34 cellular contexts compared by ENCODE assay signal in the genomic region with DNA sequence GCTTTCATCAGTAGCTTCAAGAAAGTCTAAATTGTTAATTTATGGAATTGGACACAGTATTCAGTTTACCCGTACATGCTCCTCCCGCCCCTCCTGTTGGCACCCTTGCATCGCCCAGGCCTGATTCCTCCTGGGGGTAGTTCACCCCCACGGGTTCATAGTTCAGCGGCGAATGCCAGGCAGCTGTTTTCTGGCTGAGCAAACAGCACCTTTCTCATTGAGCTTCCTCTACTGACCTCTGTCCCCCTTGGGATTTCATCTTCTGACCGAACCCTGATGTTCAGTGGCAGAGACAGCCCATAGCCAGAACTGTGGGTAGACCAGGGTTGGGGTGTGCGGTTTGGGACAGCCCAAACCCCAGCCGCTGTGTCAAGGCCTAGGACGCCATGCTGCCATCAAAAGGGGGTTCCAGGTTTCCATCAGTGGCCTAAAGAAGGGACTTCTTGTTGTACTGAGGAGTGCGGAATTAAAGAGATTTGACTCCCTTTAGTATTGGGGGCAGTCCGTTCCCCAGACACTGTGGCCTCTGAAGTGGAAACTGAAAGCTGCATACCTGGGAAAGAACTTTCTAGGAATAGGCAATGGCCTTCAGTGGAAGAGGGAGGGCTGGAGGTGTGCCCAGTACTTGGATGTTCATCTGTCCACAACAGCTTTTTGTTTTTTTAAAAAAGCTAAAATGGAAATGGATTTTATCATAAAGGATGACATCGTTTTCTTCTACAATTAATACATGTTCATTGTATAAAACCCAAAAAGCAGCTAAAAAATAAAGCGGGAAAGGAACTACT. TPM values are rescaled to one million over a fixed set of nuclear protein-coding genes. Genes with fewer than 3 reads are reported as not detected.
DNase-seq lines count a peak whose midpoint lies in the region; ATAC-seq, FAIRE-seq and TF ChIP-seq lines count a peak whose summit lies in the region.
"Had no signal": no experiment of that assay in that cellular context is flagged by ENCODE, and none has a peak within 500 bp of the region (broad histone marks: within the 10 kb centered on the region; RNA-seq: fewer than 3 reads in every experiment).

No MANE protein-coding gene starts in this region.

- H3K4me3 ChIP-seq in A549 (no peak overlapping the region), BLaER1 (no peak overlapping the region), HepG2 (replicated peaks in 1 of 3; ENCODE audit: insufficient read depth in 1 of 3, low read depth in 2 of 3, low read length in 3 of 3) (no peak overlapping the region), body of pancreas (no peak overlapping the region)
- H3K4me3 ChIP-seq: dorsolateral prefrontal cortex, hepatocyte, MG63, ovary, tibial artery had no signal

- TF ChIP-seq RAD21 in A549 (conservative IDR thresholded peaks at IDR 0.05 in 1 of 2, IDR thresholded peaks at IDR 0.05 in 1 of 2) (no peak), HepG2 (CRISPR knock-in tag; IDR thresholded peaks at IDR 0.05) (no peak)

- no peaks in the 10 kb centered on the region for H3K79me2 ChIP-seq in HepG2 (ENCODE audit: insufficient read depth, low read length)
- H3K79me2 ChIP-seq: hepatocyte had no signal

- H3K9me3 ChIP-seq in A549 (no peaks in the 10 kb centered on the region), BLaER1 (no peaks in the 10 kb centered on the region), HepG2 (ENCODE audit: low read length) (no peaks in the 10 kb centered on the region), body of pancreas (no peaks in the 10 kb centered on the region)
- H3K9me3 ChIP-seq: MG63, ovary, tibial artery had no signal

- H3K36me3 ChIP-seq in BLaER1 (peaks cover 95% of the 10 kb centered on the region), HepG2 (replicated peaks in 1 of 2; ENCODE audit: control insufficient read depth in 1 of 2, insufficient read depth in 2 of 2, low read length in 2 of 2) (peaks cover 36 to 58% of the 10 kb centered on the region in 2 experiments), body of pancreas (replicated peaks in 1 of 2; ENCODE audit: insufficient read depth in 1 of 2, low read depth in 2 of 2) (peaks cover 11 to 26% of the 10 kb centered on the region in 2 donors)
- H3K36me3 ChIP-seq: ovary had no signal

- H3K9ac ChIP-seq in BLaER1 (no peak overlapping the region; the same call in 1 of the 2 replicates), HepG2 (ENCODE audit: insufficient read depth, low read depth, low read length) (no peak overlapping the region)
- H3K9ac ChIP-seq: KMS-11 had no signal

- H3K27me3 ChIP-seq in BLaER1: no peaks in the 10 kb centered on the region; the same call in 1 of the 2 replicates
- no peaks in the 10 kb centered on the region for H3K27me3 ChIP-seq in HepG2 (ENCODE audit: control insufficient read depth in 1 of 2, insufficient read depth in 2 of 2, low read length in 2 of 2)
- no peaks in the 10 kb centered on the region for H3K27me3 ChIP-seq in body of pancreas
- H3K27me3 ChIP-seq: dorsolateral prefrontal cortex, hepatocyte, MG63, ovary, tibial artery had no signal

- TF ChIP-seq EP300 in A549 (IDR thresholded peaks at IDR 0.05) (no peak), HepG2 (IDR thresholded peaks at IDR 0.05; ENCODE audit: low read depth in 2 of 2, low read length in 2 of 2) (no peak), HepG2 (CRISPR knock-in tag; IDR thresholded peaks at IDR 0.05; ENCODE audit: borderline replicate concordance) (peak; percentile 25; the same call in 1 of the 2 replicates)

- TF ChIP-seq CTCF in A549 (IDR thresholded peaks at IDR 0.05) (no peak), RWPE1 (conservative IDR thresholded peaks at IDR 0.05; ENCODE audit: low read depth) (no peak), HepG2 (CRISPR knock-in tag; IDR thresholded peaks at IDR 0.05) (peak; percentile 9; the same call in 1 of the 2 replicates), body of pancreas (IDR thresholded peaks at IDR 0.05) (no peak)

- 87% methylated on average over 14 of the region's 14 CpGs for WGBS in A549 (ENCODE audit: missing lambda C conversion rate)
- 71% methylated on average over 12 of the region's 14 CpGs for WGBS in HepG2 (ENCODE audit: low lambda C conversion rate)
- 81 to 90% methylated on average over 12 to 14 of the region's 14 CpGs for WGBS in body of pancreas, 2 donors

- no peak for ATAC-seq in A549
- ATAC-seq in HepG2: peak; percentile 4; the same call in 2 of the 3 replicates
- ATAC-seq in body of pancreas: no peak
- ATAC-seq: stimulated activated naive CD8-positive, alpha-beta T cell treated with anti-CD3 and anti-CD28 coated beads, Interleukin-15, amount 100 ng/mL, for 72 hours; T-cell; WTC11 had no signal

- H3K27ac ChIP-seq in A549: peak overlapping the region; percentile 80 to 81; a peak in 5 of 6 replicates
- H3K27ac ChIP-seq in BLaER1: no peak overlapping the region
- H3K27ac ChIP-seq in RWPE1: peak overlapping the region; percentile 9; the same call in 1 of the 2 replicates
- H3K27ac ChIP-seq in HepG2 (ENCODE audit: extremely low read length, insufficient read depth, low read length): peak overlapping the region; percentile 20
- no peak overlapping the region for H3K27ac ChIP-seq in body of pancreas
- H3K27ac ChIP-seq: hepatocyte, KMS-11, ovary, tibial artery had no signal

- no peak for TF ChIP-seq POLR2A in A549 (IDR thresholded peaks at IDR 0.05; ENCODE audit: low read length)
- peak in 1 of 2 experiments; percentile 24; a peak in 1 of 4 replicates for TF ChIP-seq POLR2A in HepG2 (IDR thresholded peaks at IDR 0.05; ENCODE audit: insufficient read depth in 1 of 2, low read depth in 2 of 2, low read length in 2 of 2)
- TF ChIP-seq POLR2A in body of pancreas (IDR thresholded peaks at IDR 0.05): no peak

- H3K4me1 ChIP-seq in A549: peaks cover 46% of the 10 kb centered on the region
- peaks cover 25% of the 10 kb centered on the region for H3K4me1 ChIP-seq in BLaER1
- H3K4me1 ChIP-seq in HepG2 (ENCODE audit: insufficient read depth, low read length): peaks cover 21% of the 10 kb centered on the region
- H3K4me1 ChIP-seq in body of pancreas: no peaks in the 10 kb centered on the region

- H4K20me1 ChIP-seq in BLaER1 (peaks cover 95% of the 10 kb centered on the region), HepG2 (ENCODE audit: insufficient read depth, low read length) (no peaks in the 10 kb centered on the region; the same call in 1 of the 2 replicates)

- POLR2A ChIA-PET in A549 (lab: Yijun Ruan, JAX) (interaction anchor here (1.3 to 1.8 kb wide), 2 partner anchors 19 to 42 kb away, joined by 3 to 8 read pairs; partner anchors contain the start of genes MDH2 and STYXL1), RWPE1 (lab: Yijun Ruan, JAX; ENCODE audit: low non-redundant PET) (no interaction called here), HepG2 (lab: Yijun Ruan, JAX) (interaction anchor here (0.6 to 2.8 kb wide), 6 partner anchors 8 to 62 kb away, joined by 3 to 13 read pairs (median 4); partner anchors contain the start of genes MDH2 and STYXL1)

- H3K4me2 ChIP-seq in A549 (peak overlapping the region; percentile 13), BLaER1 (peak overlapping the region; percentile 58), HepG2 (ENCODE audit: low read depth, low read length) (no peak overlapping the region)
- H3K4me2 ChIP-seq: hepatocyte, KMS-11 had no signal

- H2AFZ ChIP-seq in HepG2 (ENCODE audit: low read length): no peak overlapping the region
- H2AFZ ChIP-seq: hepatocyte had no signal

- BruUV-seq in HepG2 (replicated peaks; lab: Mats Ljungman, UMichigan): no TSS peak

- CTCF ChIA-PET in A549 (lab: Yijun Ruan, JAX) (interaction anchor here (0.8 to 10.8 kb wide), 9 partner anchors 15 to 246 kb away, joined by 3 to 151 read pairs (median 3); no protein-coding TSS in a partner anchor), RWPE1 (lab: Yijun Ruan, JAX) (interaction anchor here (0.5 to 1.6 kb wide), 2 partner anchors 59 to 63 kb away, joined by 5 to 6 read pairs; no protein-coding TSS in a partner anchor), HepG2 (lab: Yijun Ruan, JAX; ENCODE audit: low intra/inter-chr PET ratio, low total read pairs) (no interaction called here)

- DNase-seq in A549 (ENCODE audit: low read depth in 1 of 2, low spot score in 1 of 2) (no peak), RWPE1 (ENCODE audit: low spot score) (no peak), HepG2 (ENCODE audit: low spot score) (no peak), body of pancreas (no peak)
- no peak for DNase-seq in activated naive CD4-positive, alpha-beta T cell (lab: John Stamatoyannopoulos, UW)
- DNase-seq in activated T-cell treated with anti-CD3 and anti-CD28 coated beads, Interleukin-2, amount 50 U/mL, for 48 hours: no peak
- DNase-seq: activated CD4-positive, alpha-beta T cell treated with anti-CD3 and anti-CD28 coated beads, Interleukin-2, amount 50 U/mL, for 1 hour; activated T-cell treated with anti-CD3 and anti-CD28 coated beads, Interleukin-2, amount 50 U/mL, for 1 hour; Calu3; CD4-positive, CD25-positive, alpha-beta regulatory T cell; DMS79; dorsolateral prefrontal cortex; left cardiac atrium; NCI-H1105 treated with DMSO at 0.1 percent for 48 hours; NCI-H1930; NCI-H2171 treated with DMSO at 0.1 percent for 48 hours; NCI-H510A; nephron progenitor cell; ovary; RPMI8226; stimulated activated CD4-positive, alpha-beta T cell treated with anti-CD3 and anti-CD28 coated beads, Interleukin-1b, Interleukin-23, amount 100 ng/mL, for 48 hours; stimulated activated naive CD8-positive, alpha-beta T cell treated with anti-CD3 and anti-CD28 coated beads, Interleukin-15, amount 100 ng/mL, for 72 hours; T-cell; tibial artery had no signal

- in situ Hi-C loops in HepG2 (cut with HindIII; ENCODE audit: extremely low pct_ligation_motif_present, low pct_unique_long_range_greater_than_20kb): loop anchor here (5.0 kb wide), 1 partner anchor 65 kb away; no protein-coding TSS in a partner anchor

- intact Hi-C loops in HepG2 (cut with micrococcal nuclease; ENCODE audit: unreplicated experiment): no loop called here
- intact Hi-C loops in body of pancreas (cut with DNase I): no loop called here

- FAIRE-seq in A549 (lab: Jason Lieb, UNC) (no peak), HepG2 (lab: Jason Lieb, UNC) (no peak)
- FAIRE-seq: endometrium, frontal cortex, G401.6, GM18507, H1 had no signal

RNA-seq across cellular contexts. Expression of gene MDH2, which starts 19.0 kb away (rescaled TPM):
- 164 and 190 TPM in 2 replicates for polyA plus RNA-seq in A549 (2011; rRNA removed)
- polyA plus RNA-seq in A549 (2012; cell fraction: cytosol; rRNA removed): 318 and 333 TPM in 2 replicates
- polyA plus RNA-seq in A549 (2012; cell fraction: nucleus; rRNA removed): 328 and 364 TPM in 2 replicates
- polyA plus RNA-seq in A549 (2017; fragmentation: RNase III; extraction: RNeasy Plus Mini Kit Qiagen cat#74134 plus additional on column Dnase treatment): 223 to 236 TPM (median 226 TPM) in 3 replicates
- 418 and 525 TPM in 2 replicates for polyA minus RNA-seq in A549 (2011; rRNA and poly(A)+ RNA removed)
- total RNA-seq in HepG2 (2016; rRNA removed; fragmentation: Illumina TruSeq; extraction: Trizol): 90.3 and 107 TPM in 2 replicates
- total RNA-seq in HepG2 (2016; cell fraction: cytosol; rRNA removed; fragmentation: Illumina TruSeq; extraction: Trizol; ENCODE audit: low read depth): 35.9 and 38.8 TPM in 2 replicates
- total RNA-seq in HepG2 (2016; cell fraction: insoluble cytoplasmic fraction; rRNA removed; fragmentation: Illumina TruSeq; extraction: Trizol): 93.0 and 94.6 TPM in 2 replicates
- 44.2 and 48.6 TPM in 2 replicates for total RNA-seq in HepG2 (2016; cell fraction: membrane; rRNA removed; fragmentation: Illumina TruSeq; extraction: Trizol)
- 45.4 and 53.0 TPM in 2 replicates for total RNA-seq in HepG2 (2016; cell fraction: nucleus; rRNA removed; fragmentation: Illumina TruSeq; extraction: Trizol)
- polyA plus RNA-seq in HepG2 (2011; rRNA removed): 81.4 and 90.1 TPM in 2 replicates
- 48.1 and 61.9 TPM in 2 replicates for polyA plus RNA-seq in HepG2 (2011; cell fraction: cytosol; rRNA removed)
- 51.2 and 52.4 TPM in 2 replicates for polyA plus RNA-seq in HepG2 (2011; cell fraction: nucleus; rRNA removed)
- 126 and 145 TPM in 2 replicates for polyA plus RNA-seq in HepG2 (2012)
- 80.9 and 96.5 TPM in 2 replicates for polyA plus RNA-seq in HepG2 (2016; cell fraction: cytosol; fragmentation: Illumina TruSeq; extraction: Trizol; ENCODE audit: low read depth)
- 203 and 256 TPM in 2 replicates for polyA plus RNA-seq in HepG2 (2016; cell fraction: insoluble cytoplasmic fraction; fragmentation: Illumina TruSeq; extraction: Trizol; ENCODE audit: low read depth)
- 77.6 and 81.5 TPM in 2 replicates for polyA plus RNA-seq in HepG2 (2016; cell fraction: membrane; fragmentation: Illumina TruSeq; extraction: Trizol; ENCODE audit: low read depth)
- 113 and 123 TPM in 2 replicates for polyA plus RNA-seq in HepG2 (2016; cell fraction: nucleus; fragmentation: Illumina TruSeq; extraction: Trizol; ENCODE audit: insufficient read depth, low read depth)
- polyA minus RNA-seq in HepG2 (2011; rRNA and poly(A)+ RNA removed; ENCODE audit: low replicate concordance): 189 and 195 TPM in 2 replicates
- 86.4 and 103 TPM in 2 replicates for polyA minus RNA-seq in HepG2 (2011; cell fraction: cytosol; rRNA and poly(A)+ RNA removed)
- 29.9 and 37.8 TPM in 2 replicates for polyA minus RNA-seq in HepG2 (2011; cell fraction: nucleus; rRNA and poly(A)+ RNA removed)
- 10 to 100 TPM; 56.6 to 67.2 TPM for total RNA-seq in body of pancreas

RNA-seq across cellular contexts. Expression of gene STYXL1, which starts 19.1 kb away (rescaled TPM):
- polyA plus RNA-seq in A549 (2011; rRNA removed) (73.8 and 76.8 TPM in 2 replicates), A549 (2017; fragmentation: RNase III; extraction: RNeasy Plus Mini Kit Qiagen cat#74134 plus additional on column Dnase treatment) (36.0 to 39.9 TPM (median 39.1 TPM) in 3 replicates), HepG2 (2011; rRNA removed) (36.0 and 38.3 TPM in 2 replicates)
- 40.4 and 43.5 TPM in 2 replicates for polyA plus RNA-seq in A549 (2012; cell fraction: cytosol; rRNA removed)
- 28.7 and 47.4 TPM in 2 replicates for polyA plus RNA-seq in A549 (2012; cell fraction: nucleus; rRNA removed)
- polyA minus RNA-seq in A549 (2011; rRNA and poly(A)+ RNA removed): 23.3 and 32.1 TPM in 2 replicates
- total RNA-seq in HepG2 (2016; rRNA removed; fragmentation: Illumina TruSeq; extraction: Trizol) (23.9 and 28.0 TPM in 2 replicates), body of pancreas (10 to 100 TPM; 20.8 to 24.7 TPM)
- total RNA-seq in HepG2 (2016; cell fraction: cytosol; rRNA removed; fragmentation: Illumina TruSeq; extraction: Trizol; ENCODE audit: low read depth): 13.7 and 16.8 TPM in 2 replicates
- 21.2 and 33.5 TPM in 2 replicates for total RNA-seq in HepG2 (2016; cell fraction: insoluble cytoplasmic fraction; rRNA removed; fragmentation: Illumina TruSeq; extraction: Trizol)
- 15.6 and 15.7 TPM in 2 replicates for total RNA-seq in HepG2 (2016; cell fraction: membrane; rRNA removed; fragmentation: Illumina TruSeq; extraction: Trizol)
- total RNA-seq in HepG2 (2016; cell fraction: nucleus; rRNA removed; fragmentation: Illumina TruSeq; extraction: Trizol): 13.0 and 16.7 TPM in 2 replicates
- polyA plus RNA-seq in HepG2 (2011; cell fraction: cytosol; rRNA removed): 47.3 and 50.3 TPM in 2 replicates
- polyA plus RNA-seq in HepG2 (2011; cell fraction: nucleus; rRNA removed): 19.1 and 23.0 TPM in 2 replicates
- 20.3 and 22.3 TPM in 2 replicates for polyA plus RNA-seq in HepG2 (2012)
- polyA plus RNA-seq in HepG2 (2016; cell fraction: cytosol; fragmentation: Illumina TruSeq; extraction: Trizol; ENCODE audit: low read depth): 17.6 and 20.9 TPM in 2 replicates
- 42.1 and 47.6 TPM in 2 replicates for polyA plus RNA-seq in HepG2 (2016; cell fraction: insoluble cytoplasmic fraction; fragmentation: Illumina TruSeq; extraction: Trizol; ENCODE audit: low read depth)
- 19.0 and 20.3 TPM in 2 replicates for polyA plus RNA-seq in HepG2 (2016; cell fraction: membrane; fragmentation: Illumina TruSeq; extraction: Trizol; ENCODE audit: low read depth)
- 26.3 and 27.9 TPM in 2 replicates for polyA plus RNA-seq in HepG2 (2016; cell fraction: nucleus; fragmentation: Illumina TruSeq; extraction: Trizol; ENCODE audit: insufficient read depth, low read depth)
- 18.8 and 29.8 TPM in 2 replicates for polyA minus RNA-seq in HepG2 (2011; rRNA and poly(A)+ RNA removed; ENCODE audit: low replicate concordance)
- 7.5 and 9.2 TPM in 2 replicates for polyA minus RNA-seq in HepG2 (2011; cell fraction: cytosol; rRNA and poly(A)+ RNA removed)
- polyA minus RNA-seq in HepG2 (2011; cell fraction: nucleus; rRNA and poly(A)+ RNA removed): 8.9 and 10.7 TPM in 2 replicates

Comparison
In these comparisons a context has a peak if more than half of its experiments do, and no peak if none do; other contexts are left out.
1. H3K27ac ChIP-seq: peak in A549 (2 of 2), RWPE1 (single experiment) and HepG2 (single experiment); none in BLaER1 (single experiment) and body of pancreas (0 of 4).
2. Of the 38 proteins assayed by ChIP-seq in both HepG2 and A549: peak only in HepG2: CTCF and MAX; only in A549: none; in both: none; in neither: 34; mixed calls (peak in some experiments, not most) for 2.